Comparison of ENCODE assay signal across 19 cellular contexts in the genomic region with DNA sequence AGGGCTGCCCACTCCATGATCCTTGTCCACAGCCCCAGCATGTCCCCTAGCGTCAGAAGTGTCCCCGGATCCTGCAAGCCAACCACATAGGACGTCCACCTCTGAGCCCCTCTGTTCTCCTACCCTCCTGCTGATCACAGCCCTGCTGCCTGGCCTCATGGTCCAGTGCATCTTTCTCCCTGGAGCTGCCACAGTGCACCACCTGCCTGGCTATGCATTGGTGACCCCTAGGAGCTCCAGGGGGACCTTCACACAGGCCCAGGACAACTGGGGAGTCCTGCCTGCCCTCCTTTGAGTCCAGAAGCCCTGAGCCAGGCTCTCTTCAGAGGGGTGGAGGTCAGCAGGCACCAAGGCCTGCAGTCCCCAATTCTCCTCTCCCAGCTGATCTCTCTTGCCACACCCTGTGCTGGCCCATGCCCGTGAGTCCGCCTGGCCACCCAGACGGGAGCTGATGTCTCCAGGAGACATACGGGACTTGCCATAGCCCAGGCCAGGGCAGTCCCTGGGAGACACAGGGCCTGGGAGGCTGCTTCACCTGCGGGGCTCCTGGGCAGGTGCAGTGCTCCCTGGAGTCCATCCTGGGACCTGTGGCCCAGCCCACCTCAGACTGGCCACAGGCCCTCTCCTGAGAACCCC.
DNase-seq lines count a peak whose midpoint lies in the region; ATAC-seq, FAIRE-seq and TF ChIP-seq lines count a peak whose summit lies in the region.
"Had no signal": no experiment of that assay in that cellular context is flagged by ENCODE, and none has a peak within 500 bp of the region (broad histone marks: within the 10 kb centered on the region; RNA-seq: fewer than 3 reads in every experiment).

No MANE protein-coding gene starts in this region.

- WGBS in hepatocyte (ENCODE audit: low lambda C conversion rate, missing lambda C conversion rate), result 90% methylated on average over 8 of the region's 8 CpGs

- ATAC-seq in HG02588 (IDR thresholded peaks at IDR 0.05; ENCODE audit: unreplicated experiment), result no peak
- ATAC-seq: PC-3 had no signal

- H3K9me2 ChIP-seq in hepatocyte (replicated peaks; ENCODE audit: insufficient read depth), result no peaks in the 10 kb centered on the region

- FAIRE-seq in urothelium cell line (lab: Jason Lieb, UNC), result peak; percentile 81

- H3K9me3 ChIP-seq in left ventricle myocardium inferior (replicated peaks), result no peaks in the 10 kb centered on the region
- H3K9me3 ChIP-seq in hepatocyte (ENCODE audit: low read depth), result no peaks in the 10 kb centered on the region
- H3K9me3 ChIP-seq: SJCRH30 had no signal

- no peak overlapping the region for H3K4me2 ChIP-seq in hepatocyte

- peaks cover 27% of the 10 kb centered on the region for H3K27me3 ChIP-seq in left ventricle myocardium inferior (ENCODE audit: low read depth)
- H3K27me3 ChIP-seq in H7 (ENCODE audit: control insufficient read depth, insufficient read depth, low read length), result no peaks in the 10 kb centered on the region
- no peaks in the 10 kb centered on the region for H3K27me3 ChIP-seq in hepatocyte
- H3K27me3 ChIP-seq: SJCRH30 had no signal

- intact Hi-C loops in cardiac septum (cut with DNase I), result no loop called here
- intact Hi-C loops in left ventricle myocardium inferior (cut with micrococcal nuclease), result no loop called here

- no peaks in the 10 kb centered on the region for H3K36me3 ChIP-seq in left ventricle myocardium inferior
- no peaks in the 10 kb centered on the region for H3K36me3 ChIP-seq in H7 (replicated peaks; ENCODE audit: control insufficient read depth, insufficient read depth, low read length)
- no peaks in the 10 kb centered on the region for H3K36me3 ChIP-seq in hepatocyte (replicated peaks; ENCODE audit: insufficient read depth, low read depth)
- H3K36me3 ChIP-seq: SJCRH30 had no signal

- TF ChIP-seq CTCF in left ventricle myocardium inferior (IDR thresholded peaks at IDR 0.05; ENCODE audit: borderline replicate concordance) (no peak), hepatocyte (IDR thresholded peaks at IDR 0.05; ENCODE audit: poor library complexity) (no peak)

- H3K4me1 ChIP-seq in left ventricle myocardium inferior (no peaks in the 10 kb centered on the region), hepatocyte (ENCODE audit: insufficient read depth) (no peaks in the 10 kb centered on the region)
- H3K4me1 ChIP-seq: SJCRH30 had no signal

- H3K79me2 ChIP-seq in hepatocyte, result no peaks in the 10 kb centered on the region

- H3K27ac ChIP-seq in left ventricle myocardium inferior (replicated peaks), result no peak overlapping the region
- no peak overlapping the region for H3K27ac ChIP-seq in hepatocyte
- H3K27ac ChIP-seq: RWPE1, SJCRH30 had no signal

- DNase-seq in cardiac septum (ENCODE audit: low spot score), result peak; percentile 67
- DNase-seq in left ventricle myocardium inferior, result no peak
- DNase-seq in H7, result peak; percentile 22
- peak; percentile 3 for DNase-seq in hepatocyte (ENCODE audit: low spot score)
- no peak for DNase-seq in urothelium cell line (ENCODE audit: low spot score)
- DNase-seq in cerebellum (ENCODE audit: low spot score), result no peak
- DNase-seq: ACHN; CD4-positive, alpha-beta T cell; DMS53; HCEC 1CT; KG1; NCI-H1436; NCI-H2029 treated with DMSO at 0.1 percent for 48 hours; NCI-H510A treated with DMSO at 0.1 percent for 48 hours; NCI-H82; PC-3; SJCRH30 had no signal

- H2AFZ ChIP-seq in hepatocyte, result no peak overlapping the region

- H3K4me3 ChIP-seq in left ventricle myocardium inferior, result no peak overlapping the region
- H3K4me3 ChIP-seq in H7 (ENCODE audit: insufficient read depth, low read depth, low read length), result no peak overlapping the region
- H3K4me3 ChIP-seq in hepatocyte, result no peak overlapping the region
- H3K4me3 ChIP-seq: SJCRH30 had no signal

- H4K20me1 ChIP-seq in hepatocyte (ENCODE audit: insufficient read depth, poor library complexity, severe bottlenecking), result no peaks in the 10 kb centered on the region

Comparison
In these comparisons a context has a peak if more than half of its experiments do, and no peak if none do; other contexts are left out.
1. DNase-seq: peak in cardiac septum (single experiment), H7 (single experiment) and hepatocyte (single experiment); none in left ventricle myocardium inferior (single experiment), urothelium cell line (single experiment) and cerebellum (single experiment).